ENCODE assay signal across 10 cellular contexts in genomic region chr20:49282584-49283171, GRCh38. TPM values are rescaled to one million over a fixed set of nuclear protein-coding genes. Genes with fewer than 3 reads are reported as not detected.
DNase-seq lines count a peak whose midpoint lies in the region; ATAC-seq and TF ChIP-seq lines count a peak whose summit lies in the region.
"Had no signal": no experiment of that assay in that cellular context is flagged by ENCODE, and none has a peak within 500 bp of the region (broad histone marks: within the 10 kb centered on the region; RNA-seq: fewer than 3 reads in every experiment).

No MANE protein-coding gene starts in this region.

- WGBS in endodermal cell (ENCODE audit: insufficient coverage in 1 of 2, insufficient read length in 1 of 2), 2 experiments, result 27 to 53% methylated on average over 15 to 20 of the region's 20 CpGs

- peaks cover 94% of the 10 kb centered on the region for H3K36me3 Mint-ChIP-seq in activated CD4-positive, alpha-beta T cell treated with anti-CD3 and anti-CD28 coated beads for 36 hours (ENCODE audit: low read depth)
- H3K36me3 Mint-ChIP-seq in endodermal cell (ENCODE audit: low read depth), result peaks cover 94% of the 10 kb centered on the region

- H3K9ac ChIP-seq in endodermal cell (ENCODE audit: extremely low read depth, low read length, poor library complexity, severe bottlenecking), result peak overlapping the region; percentile 99

- no peak overlapping the region for H3K27ac ChIP-seq in endodermal cell (ENCODE audit: low read depth, low read length)
- H3K27ac ChIP-seq: foreskin keratinocyte had no signal

- H3K27me3 ChIP-seq in endodermal cell (ENCODE audit: control insufficient read depth, insufficient read depth, low read length, poor library complexity, severe bottlenecking), result no peaks in the 10 kb centered on the region
- H3K27me3 ChIP-seq: foreskin keratinocyte had no signal

- intact Hi-C loops in activated CD4-positive, alpha-beta T cell treated with anti-CD3 and anti-CD28 coated beads for 36 hours (cut with DNase I, micrococcal nuclease), result no loop called here

- peak overlapping the region; percentile 98 for H3K27ac Mint-ChIP-seq in activated CD4-positive, alpha-beta T cell treated with anti-CD3 and anti-CD28 coated beads for 36 hours
- peak overlapping the region; percentile 99 for H3K27ac Mint-ChIP-seq in endodermal cell

- H3K4me3 ChIP-seq in endodermal cell (ENCODE audit: low read length) (peak overlapping the region; percentile 98), skeletal muscle cell (ENCODE audit: low read depth, low read length) (peak overlapping the region; percentile 8)

- H3K27me3 Mint-ChIP-seq in activated CD4-positive, alpha-beta T cell treated with anti-CD3 and anti-CD28 coated beads for 36 hours, result no peaks in the 10 kb centered on the region
- H3K27me3 Mint-ChIP-seq in endodermal cell (ENCODE audit: insufficient read depth), result no peaks in the 10 kb centered on the region

- H3K9me3 Mint-ChIP-seq in activated CD4-positive, alpha-beta T cell treated with anti-CD3 and anti-CD28 coated beads for 36 hours (ENCODE audit: low read depth), result peaks cover 30% of the 10 kb centered on the region
- peaks cover 35% of the 10 kb centered on the region for H3K9me3 Mint-ChIP-seq in endodermal cell

- CTCF ChIA-PET in activated CD4-positive, alpha-beta T cell treated with anti-CD3 and anti-CD28 coated beads for 36 hours (lab: Charles Lee), result interaction anchor here (1.0 to 1.2 kb wide), 2 partner anchors 10 to 65 kb away, joined by 3 read pairs; no protein-coding TSS in a partner anchor

- no peak for ATAC-seq in activated CD4-positive, alpha-beta T cell treated with anti-CD3 and anti-CD28 coated beads for 36 hours
- ATAC-seq in HG03196 (IDR thresholded peaks at IDR 0.05; ENCODE audit: unreplicated experiment), result no peak
- ATAC-seq: foreskin keratinocyte, right cardiac atrium had no signal

- H3K4me1 ChIP-seq in endodermal cell (ENCODE audit: control insufficient read depth, insufficient read depth, low read length), result peaks cover 4% of the 10 kb centered on the region

- peak overlapping the region; percentile 92 for H3K4me3 Mint-ChIP-seq in activated CD4-positive, alpha-beta T cell treated with anti-CD3 and anti-CD28 coated beads for 36 hours
- peak overlapping the region; percentile 100 for H3K4me3 Mint-ChIP-seq in endodermal cell

- POLR2A ChIA-PET in activated CD4-positive, alpha-beta T cell treated with anti-CD3 and anti-CD28 coated beads for 36 hours (lab: Charles Lee), result interaction anchor here (1.0 to 1.2 kb wide), 2 partner anchors 9 to 28 kb away, joined by 3 read pairs; no protein-coding TSS in a partner anchor

- H3K9me3 ChIP-seq in endodermal cell (ENCODE audit: control insufficient read depth, low read length), result peaks cover 56% of the 10 kb centered on the region

- H3K4me1 Mint-ChIP-seq in activated CD4-positive, alpha-beta T cell treated with anti-CD3 and anti-CD28 coated beads for 36 hours, result peaks cover 76% of the 10 kb centered on the region
- peaks cover 57% of the 10 kb centered on the region for H3K4me1 Mint-ChIP-seq in endodermal cell

- no peak for TF ChIP-seq CTCF in endodermal cell (conservative IDR thresholded peaks at IDR 0.05)

- H3K36me3 ChIP-seq in endodermal cell (ENCODE audit: control insufficient read depth, insufficient read depth, low read length), result peaks cover 91% of the 10 kb centered on the region

- no peak for DNase-seq in activated CD4-positive, alpha-beta T cell treated with anti-CD3 and anti-CD28 coated beads for 36 hours
- DNase-seq in activated CD4-positive, alpha-beta T cell treated with anti-CD3 and anti-CD28 coated beads, Interleukin-2, amount 50 U/mL, for 4 hours, result no peak
- DNase-seq in RKO (ENCODE audit: low spot score) (peak; percentile 54), endodermal cell (peak; percentile 50), skeletal muscle cell (ENCODE audit: low read depth) (no peak), NOMO-1 treated with dmso at 0.1 percent for 144 hours (lab: John Stamatoyannopoulos, UW; ENCODE audit: unreplicated experiment) (no peak), DMS79 (lab: John Stamatoyannopoulos, UW) (no peak)
- DNase-seq: foreskin keratinocyte, right cardiac atrium had no signal

RNA-seq across cellular contexts. Expression of gene ZNFX1, which starts 4.8 kb away (rescaled TPM):
- total RNA-seq in activated CD4-positive, alpha-beta T cell treated with anti-CD3 and anti-CD28 coated beads for 36 hours, result 10 to 100 TPM; 36.4 to 43.8 TPM
- total RNA-seq in endodermal cell, result 1 to 10 TPM; 8.1 to 8.9 TPM
- 6.7 TPM for polyA plus RNA-seq in endodermal cell (2013, experiment 1 of 2)
- polyA plus RNA-seq in endodermal cell (2013, experiment 2 of 2), result 6.1 TPM

Comparison
In these comparisons a context has a peak if more than half of its experiments do, and no peak if none do; other contexts are left out.
1. DNase-seq: peak in RKO (single experiment) and endodermal cell (single experiment); none in activated CD4-positive, alpha-beta T cell treated with anti-CD3 and anti-CD28 coated beads for 36 hours (single experiment), activated CD4-positive, alpha-beta T cell treated with anti-CD3 and anti-CD28 coated beads, Interleukin-2, amount 50 U/mL, for 4 hours (0 of 2), skeletal muscle cell (single experiment), NOMO-1 treated with dmso at 0.1 percent for 144 hours (single experiment) and DMS79 (single experiment).